Comparison of ENCODE assay signal across 9 cellular contexts in genomic region chr22:39317084-39317755, GRCh38. TPM values are rescaled to one million over a fixed set of nuclear protein-coding genes. Genes with fewer than 3 reads are reported as not detected.
DNase-seq lines count a peak whose midpoint lies in the region; ATAC-seq and TF ChIP-seq lines count a peak whose summit lies in the region.
"Had no signal": no experiment of that assay in that cellular context is flagged by ENCODE, and none has a peak within 500 bp of the region (broad histone marks: within the 10 kb centered on the region; RNA-seq: fewer than 3 reads in every experiment).

No MANE protein-coding gene starts in this region.

- ATAC-seq in GM19455 (IDR thresholded peaks at IDR 0.05; ENCODE audit: unreplicated experiment) = no peak
- no peak for ATAC-seq in HG02571 (IDR thresholded peaks at IDR 0.05; ENCODE audit: unreplicated experiment)
- no peak for ATAC-seq in HG02852 (IDR thresholded peaks at IDR 0.05; ENCODE audit: unreplicated experiment)
- no peak for ATAC-seq in HG02588 (IDR thresholded peaks at IDR 0.05; ENCODE audit: unreplicated experiment)

- DNase-seq in EH (ENCODE audit: low read depth) = peak; percentile 32
- peak; percentile 77 for DNase-seq in NAMALWA (ENCODE audit: low spot score)
- DNase-seq in breast epithelium (ENCODE audit: low spot score in 2 of 2) = no peak

- peak overlapping the region; percentile 81 to 83 (median 81) for H3K4me3 ChIP-seq in breast epithelium
- peak overlapping the region; percentile 85 to 98 for H3K4me3 ChIP-seq in muscle layer of duodenum (ENCODE audit: low read depth in 1 of 2, low read length in 2 of 2)

- no peaks in the 10 kb centered on the region for H3K27me3 ChIP-seq in breast epithelium
- H3K27me3 ChIP-seq in muscle layer of duodenum (ENCODE audit: low read depth, low read length) = no peaks in the 10 kb centered on the region

- no peak for TF ChIP-seq CTCF in breast epithelium (IDR thresholded peaks at IDR 0.05)

- peak overlapping the region; percentile 95 to 98 for H3K27ac ChIP-seq in breast epithelium
- H3K27ac ChIP-seq in muscle layer of duodenum (ENCODE audit: low read length) = peak overlapping the region; percentile 99

- H3K4me1 ChIP-seq in breast epithelium (peaks cover 15 to 21% of the 10 kb centered on the region in 2 donors), muscle layer of duodenum (ENCODE audit: control insufficient read depth in 1 of 2, insufficient read depth in 2 of 2, low read length in 2 of 2) (peaks cover 20 to 31% of the 10 kb centered on the region in 2 donors)

- intact Hi-C loops in breast epithelium (cut with DNase I; ENCODE audit: low total_unique reads) = loop anchor here (10.0 kb wide), 2 partner anchors 208 to 312 kb away; partner anchors contain the start of gene ATF4

- no peak for TF ChIP-seq POLR2A in breast epithelium (IDR thresholded peaks at IDR 0.05)

- H3K9me3 ChIP-seq in breast epithelium (no peaks in the 10 kb centered on the region), muscle layer of duodenum (ENCODE audit: control insufficient read depth in 1 of 2, low read length in 2 of 2) (no peaks in the 10 kb centered on the region)

- peaks cover 5% of the 10 kb centered on the region for H3K36me3 ChIP-seq in breast epithelium
- H3K36me3 ChIP-seq in muscle layer of duodenum (ENCODE audit: control insufficient read depth in 1 of 2, insufficient read depth in 2 of 2, low read length in 2 of 2) = peaks cover 51 to 60% of the 10 kb centered on the region in 2 donors

RNA-seq across cellular contexts. Expression of gene RPL3, which starts 2.2 kb away (rescaled TPM):
- 1,000 to 10,000 TPM; 1,827 to 3,262 (median 2,633) TPM for total RNA-seq in breast epithelium

RNA-seq across cellular contexts. Expression of gene SYNGR1, which starts 32.6 kb away (rescaled TPM):
- total RNA-seq in breast epithelium = 10 to 100 TPM in 2 of 3 donors, 1 to 10 TPM in 1; 6.9 to 22.3 (median 20.5) TPM
- total RNA-seq: T-helper 1 cell treated with Interleukin-12 subunit alpha and Interleukin-12 subunit beta and Interleukin-4 antibody, amounts not matched to agents 30 ng/mL and 1 ng/mL, for 36 hours had no signal

Comparison
In these comparisons a context has a peak if more than half of its experiments do, and no peak if none do; other contexts are left out.
1. DNase-seq: peak in EH (single experiment) and NAMALWA (single experiment); none in breast epithelium (0 of 2).